15 cellular contexts compared by ENCODE assay signal in genomic region chr3:86923071-86923476, GRCh38.
DNase-seq lines count a peak whose midpoint lies in the region; ATAC-seq and TF ChIP-seq lines count a peak whose summit lies in the region.
"Had no signal": no experiment of that assay in that cellular context is flagged by ENCODE, and none has a peak within 500 bp of the region (broad histone marks: within the 10 kb centered on the region; RNA-seq: fewer than 3 reads in every experiment).

No MANE protein-coding gene starts in this region.

- POLR2A ChIA-PET in AG04450 (lab: Yijun Ruan, JAX) = no interaction called here

- H3K27ac Mint-ChIP-seq in brain = peak overlapping the region in 3 of 5 experiments; percentile 5 to 75 (median 35)
- H3K27ac Mint-ChIP-seq: activated CD8-positive, alpha-beta memory T cell treated with anti-CD3 and anti-CD28 coated beads, Interleukin-2, amount 10 ng/mL, durations not matched to agents 7 days and 5 days had no signal

- DNase-seq in AG04450 (ENCODE audit: low read depth, low spot score) (peak; percentile 37), HPDE6-E6E7 (ENCODE audit: extremely low spot score) (peak; percentile 66), kidney glomerular epithelial cell (lab: John Stamatoyannopoulos, UW) (peak; percentile 46)
- DNase-seq in stimulated activated CD4-positive, alpha-beta T cell treated with anti-CD3 and anti-CD28 coated beads, Interleukin-15, amount 100 ng/mL, for 24 hours = no peak
- DNase-seq: activated CD8-positive, alpha-beta memory T cell treated with anti-CD3 and anti-CD28 coated beads, Interleukin-2, amount 10 ng/mL, durations not matched to agents 7 days and 5 days; midbrain; NCI-H1105 treated with DMSO at 0.1 percent for 48 hours; retina; T-helper 9 cell had no signal

- ATAC-seq in GM21619 (IDR thresholded peaks at IDR 0.05; ENCODE audit: unreplicated experiment) (no peak), HG02938 (IDR thresholded peaks at IDR 0.05; ENCODE audit: unreplicated experiment) (no peak), GM21529 (IDR thresholded peaks at IDR 0.05; ENCODE audit: unreplicated experiment) (no peak)
- ATAC-seq: activated CD8-positive, alpha-beta memory T cell treated with anti-CD3 and anti-CD28 coated beads, Interleukin-2, amount 10 ng/mL, durations not matched to agents 7 days and 5 days had no signal

- H3K27me3 Mint-ChIP-seq in brain = no peaks in the 10 kb centered on the region
- H3K27me3 Mint-ChIP-seq: activated CD8-positive, alpha-beta memory T cell treated with anti-CD3 and anti-CD28 coated beads, Interleukin-2, amount 10 ng/mL, durations not matched to agents 7 days and 5 days had no signal

- H3K4me1 Mint-ChIP-seq in brain = peaks cover 12% of the 10 kb centered on the region
- H3K4me1 Mint-ChIP-seq: activated CD8-positive, alpha-beta memory T cell treated with anti-CD3 and anti-CD28 coated beads, Interleukin-2, amount 10 ng/mL, durations not matched to agents 7 days and 5 days had no signal

- H3K9me3 ChIP-seq in AG04450 (ENCODE audit: control insufficient read depth, insufficient read depth, low read length) = no peaks in the 10 kb centered on the region
- H3K9me3 ChIP-seq: BLaER1 treated with 17β-estradiol and CSF1 and Interleukin-3, amounts not matched to agents 10 nM and 100 nM; esophagus muscularis mucosa had no signal

- CTCF ChIA-PET in AG04450 (lab: Charles Lee) = no interaction called here

- H3K27me3 ChIP-seq in AG04450 (ENCODE audit: control insufficient read depth, insufficient read depth, low read length) = no peaks in the 10 kb centered on the region
- H3K27me3 ChIP-seq: BLaER1 treated with 17β-estradiol and CSF1 and Interleukin-3, amounts not matched to agents 10 nM and 100 nM; esophagus muscularis mucosa had no signal

- H3K4me3 Mint-ChIP-seq in brain = no peak overlapping the region
- H3K4me3 Mint-ChIP-seq: activated CD8-positive, alpha-beta memory T cell treated with anti-CD3 and anti-CD28 coated beads, Interleukin-2, amount 10 ng/mL, durations not matched to agents 7 days and 5 days had no signal

- H3K9me3 Mint-ChIP-seq in brain = no peaks in the 10 kb centered on the region

- no peaks in the 10 kb centered on the region for H3K36me3 Mint-ChIP-seq in brain
- H3K36me3 Mint-ChIP-seq: activated CD8-positive, alpha-beta memory T cell treated with anti-CD3 and anti-CD28 coated beads, Interleukin-2, amount 10 ng/mL, durations not matched to agents 7 days and 5 days had no signal

- peak overlapping the region; percentile 66 for H3K27ac ChIP-seq in AG04450 (ENCODE audit: low read depth, low read length)
- H3K27ac ChIP-seq: BLaER1 treated with 17β-estradiol and CSF1 and Interleukin-3, amounts not matched to agents 10 nM and 100 nM had no signal

- no peak for TF ChIP-seq CTCF in AG04450 (IDR thresholded peaks at IDR 0.05; ENCODE audit: low read depth, low read length)
- TF ChIP-seq CTCF in brain (conservative IDR thresholded peaks at IDR 0.05) = no peak

- no peak overlapping the region for H3K4me3 ChIP-seq in AG04450 (ENCODE audit: low read depth, low read length)
- H3K4me3 ChIP-seq: BLaER1 treated with 17β-estradiol and CSF1 and Interleukin-3, amounts not matched to agents 10 nM and 100 nM; esophagus muscularis mucosa had no signal
